12 cellular contexts compared by ENCODE assay signal in genomic region chr13:94672400-94672799, GRCh38. TPM values are rescaled to one million over a fixed set of nuclear protein-coding genes. Genes with fewer than 3 reads are reported as not detected.
"Had no signal": no experiment of that assay in that cellular context is flagged by ENCODE, and none has a peak within 500 bp of the region (broad histone marks: within the 10 kb centered on the region; RNA-seq: fewer than 3 reads in every experiment).

No MANE protein-coding gene starts in this region.

- H3K36me3 ChIP-seq: HAP-1 had no signal

- DNase-seq: GM23248, GOT3, H7, H9, HCEC 1CT, HFFc6 had no signal

- H3K27ac ChIP-seq: GM23248 had no signal

- H3K4me2 ChIP-seq: GM23338 had no signal

- ATAC-seq: GM23338, HCT116 had no signal

- H2AFZ ChIP-seq: GM23248, GM23338 had no signal

- H3K9me3 ChIP-seq: HAP-1 had no signal

- H3K27ac Mint-ChIP-seq: GM23338, H9, HFFc6 had no signal

- H3K9ac ChIP-seq: GM23248 had no signal

- H3K4me3 ChIP-seq: GM23248, GM23338, HAP-1 had no signal

- H3K9me3 Mint-ChIP-seq: GM23338, H9, HFFc6 had no signal

- H3K4me3 Mint-ChIP-seq: GM23338, H9, HFFc6 had no signal

- FAIRE-seq: H1, H54 had no signal

RNA-seq across cellular contexts. Expression of gene SOX21, which starts 39.9 kb away (rescaled TPM):
- total RNA-seq: GM23248, H4, HFFc6 had no signal
- polyA plus RNA-seq: GM23248 had no signal
